ENCODE assay signal across 30 cellular contexts in the genomic region with DNA sequence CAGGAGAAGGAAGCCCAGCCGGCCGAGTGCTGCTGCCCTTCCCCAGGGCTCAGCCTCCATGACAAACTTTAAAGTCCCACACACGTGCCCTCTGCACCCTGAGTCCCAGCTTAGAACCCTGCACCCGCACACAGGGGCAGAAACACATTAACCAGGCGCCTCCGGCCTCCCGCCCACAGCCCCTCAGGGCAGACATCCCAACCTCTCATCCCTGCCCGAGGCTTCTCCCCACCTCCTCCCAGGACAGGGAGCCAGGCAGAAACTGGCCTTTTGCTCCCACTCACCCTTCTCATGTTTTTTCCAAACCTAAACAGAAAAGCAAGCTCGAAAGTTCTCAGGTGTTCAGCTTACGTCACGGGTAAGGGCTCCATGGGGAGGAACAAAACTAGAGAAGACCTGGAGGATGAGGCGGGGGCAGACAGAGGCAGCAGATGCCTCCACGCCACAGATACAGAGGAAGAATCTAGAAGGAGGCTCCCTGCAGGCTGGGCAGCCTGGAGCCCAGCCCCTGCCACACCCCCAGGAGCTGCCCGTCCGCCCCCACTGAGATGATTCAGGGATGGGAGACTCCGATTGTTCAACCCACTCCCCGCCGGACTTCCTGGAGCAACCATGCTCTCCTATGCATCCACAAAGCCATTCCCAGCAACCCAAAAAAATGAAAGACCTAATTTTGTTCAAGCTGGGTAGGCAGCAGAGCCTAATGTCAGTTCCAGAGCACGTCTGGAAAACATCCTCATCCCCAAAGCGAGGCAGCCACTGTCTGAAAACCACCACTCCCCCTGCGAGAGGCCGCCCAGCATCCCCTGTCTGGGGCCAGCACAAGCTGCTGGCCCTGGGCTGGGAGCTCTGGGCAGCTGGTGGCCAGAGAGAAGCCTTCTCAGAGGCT. TPM values are rescaled to one million over a fixed set of nuclear protein-coding genes. Genes with fewer than 3 reads are reported as not detected.
DNase-seq lines count a peak whose midpoint lies in the region; ATAC-seq, FAIRE-seq and TF ChIP-seq lines count a peak whose summit lies in the region.
"Had no signal": no experiment of that assay in that cellular context is flagged by ENCODE, and none has a peak within 500 bp of the region (broad histone marks: within the 10 kb centered on the region; RNA-seq: fewer than 3 reads in every experiment).

No MANE protein-coding gene starts in this region.

- H3K9me3 Mint-ChIP-seq in CD8-positive, alpha-beta T cell = no peaks in the 10 kb centered on the region
- H3K9me3 Mint-ChIP-seq: activated CD4-positive, alpha-beta memory T cell treated with anti-CD3 and anti-CD28 coated beads for 36 hours; activated naive CD4-positive, alpha-beta T cell treated with anti-CD3 and anti-CD28 coated beads for 36 hours; activated T-cell treated with anti-CD3 and anti-CD28 coated beads, Interleukin-2, amount 50 U/mL, for 72 hours; naive thymus-derived CD8-positive, alpha-beta T cell; stimulated activated memory B cell treated with anti-CD40 and anti-IgM and Interleukin-4, amounts not matched to agents 10 μg/mL and 1 μg/mL and 100 μg/mL, for 72 hours; T-helper 1 cell treated with Interleukin-12 subunit alpha and Interleukin-12 subunit beta and Interleukin-4 antibody, amounts not matched to agents 30 μg/mL and 1 μg/mL, for 36 hours had no signal

- no peaks in the 10 kb centered on the region for H3K36me3 ChIP-seq in HepG2 (replicated peaks in 1 of 2; ENCODE audit: control insufficient read depth in 1 of 2, insufficient read depth in 2 of 2, low read length in 2 of 2)
- no peaks in the 10 kb centered on the region for H3K36me3 ChIP-seq in right lobe of liver
- H3K36me3 ChIP-seq in iPS-15b (ENCODE audit: control insufficient read depth, insufficient read depth, low read length) = peaks cover 4% of the 10 kb centered on the region
- H3K36me3 ChIP-seq in CD8-positive, alpha-beta T cell (ENCODE audit: insufficient read depth, low read length) = no peaks in the 10 kb centered on the region
- H3K36me3 ChIP-seq: BLaER1 treated with 17β-estradiol and CSF1 and Interleukin-3, amounts not matched to agents 10 nM and 100 nM; SJSA1; upper lobe of left lung had no signal

- in situ Hi-C loops in HepG2 (cut with HindIII; ENCODE audit: extremely low pct_ligation_motif_present, low pct_unique_long_range_greater_than_20kb) = no loop called here
- in situ Hi-C loops in KBM-7 (cut with MboI; ENCODE audit: low pct_unique_long_range_greater_than_20kb, low sequenced_read_pairs) = no loop called here

- no peaks in the 10 kb centered on the region for H3K79me2 ChIP-seq in HepG2 (ENCODE audit: insufficient read depth, low read length)

- H3K36me3 Mint-ChIP-seq in CD8-positive, alpha-beta T cell = no peaks in the 10 kb centered on the region
- H3K36me3 Mint-ChIP-seq: activated CD4-positive, alpha-beta memory T cell treated with anti-CD3 and anti-CD28 coated beads for 36 hours; naive thymus-derived CD8-positive, alpha-beta T cell; stimulated activated memory B cell treated with anti-CD40 and anti-IgM and Interleukin-4, amounts not matched to agents 10 μg/mL and 1 μg/mL and 100 μg/mL, for 72 hours had no signal

- CTCF ChIA-PET in HepG2 (lab: Yijun Ruan, JAX; ENCODE audit: low intra/inter-chr PET ratio, low total read pairs) = no interaction called here
- CTCF ChIA-PET in CD8-positive, alpha-beta T cell (lab: Charles Lee) = no interaction called here

- H2AFZ ChIP-seq in HepG2 (ENCODE audit: low read length) = no peak overlapping the region

- H3K27ac ChIP-seq in HepG2 (ENCODE audit: extremely low read length, insufficient read depth, low read length) (no peak overlapping the region), right lobe of liver (no peak overlapping the region)
- no peak overlapping the region for H3K27ac ChIP-seq in CD8-positive, alpha-beta T cell (ENCODE audit: low read depth, low read length)
- H3K27ac ChIP-seq: 22Rv1; BLaER1 treated with 17β-estradiol and CSF1 and Interleukin-3, amounts not matched to agents 10 nM and 100 nM; body of pancreas; KMS-11; SJSA1; upper lobe of left lung had no signal

- no peaks in the 10 kb centered on the region for H3K4me1 Mint-ChIP-seq in CD8-positive, alpha-beta T cell (ENCODE audit: low read depth)

- H4K20me1 ChIP-seq in HepG2 (ENCODE audit: insufficient read depth, low read length) = peaks cover 19% of the 10 kb centered on the region; the same call in 1 of the 2 replicates

- H3K9ac ChIP-seq in HepG2 (ENCODE audit: insufficient read depth, low read depth, low read length) (no peak overlapping the region), iPS-15b (ENCODE audit: low read depth, low read length) (peak overlapping the region; percentile 47)
- H3K9ac ChIP-seq: BLaER1 treated with 17β-estradiol and CSF1 and Interleukin-3, amounts not matched to agents 10 nM and 100 nM; KMS-11 had no signal

- BruUV-seq in HepG2 (replicated peaks; lab: Mats Ljungman, UMichigan) = no TSS peak

- no peak for TF ChIP-seq CTCF in HepG2 (CRISPR knock-in tag; IDR thresholded peaks at IDR 0.05)
- no peak for TF ChIP-seq CTCF in right lobe of liver (IDR thresholded peaks at IDR 0.05)
- TF ChIP-seq CTCF in CD8-positive, alpha-beta T cell (IDR thresholded peaks at IDR 0.05) = no peak

- TF ChIP-seq EP300 in HepG2 (IDR thresholded peaks at IDR 0.05; ENCODE audit: low read depth in 2 of 2, low read length in 2 of 2) (no peak), HepG2 (CRISPR knock-in tag; IDR thresholded peaks at IDR 0.05; ENCODE audit: borderline replicate concordance) (no peak)

- H3K9me3 ChIP-seq in HepG2 (ENCODE audit: low read length) (no peaks in the 10 kb centered on the region), right lobe of liver (no peaks in the 10 kb centered on the region), iPS-15b (ENCODE audit: control insufficient read depth, insufficient read depth, low read length) (no peaks in the 10 kb centered on the region)
- no peaks in the 10 kb centered on the region for H3K9me3 ChIP-seq in CD8-positive, alpha-beta T cell (ENCODE audit: low read length)
- H3K9me3 ChIP-seq: BLaER1 treated with 17β-estradiol and CSF1 and Interleukin-3, amounts not matched to agents 10 nM and 100 nM; body of pancreas; SJSA1; upper lobe of left lung had no signal

- 6% methylated on average over 22 of the region's 22 CpGs for WGBS in HepG2 (ENCODE audit: low lambda C conversion rate)
- 25% methylated on average over 16 of the region's 22 CpGs for WGBS in right lobe of liver (ENCODE audit: insufficient coverage, low coverage, low lambda C conversion rate, missing lambda C conversion rate)

- POLR2A ChIA-PET in HepG2 (lab: Yijun Ruan, JAX) = no interaction called here
- POLR2A ChIA-PET in CD8-positive, alpha-beta T cell (lab: Charles Lee) = no interaction called here

- TF ChIP-seq POLR2A in HepG2 (IDR thresholded peaks at IDR 0.05; ENCODE audit: insufficient read depth in 1 of 2, low read depth in 2 of 2, low read length in 2 of 2) (no peak), right lobe of liver (IDR thresholded peaks at IDR 0.05) (no peak)

- H3K27me3 ChIP-seq in HepG2 (ENCODE audit: control insufficient read depth in 1 of 2, insufficient read depth in 2 of 2, low read length in 2 of 2) = peaks cover 60 to 92% of the 10 kb centered on the region in 2 experiments
- H3K27me3 ChIP-seq in right lobe of liver = no peaks in the 10 kb centered on the region
- H3K27me3 ChIP-seq in iPS-15b (ENCODE audit: control insufficient read depth, insufficient read depth, low read length) = no peaks in the 10 kb centered on the region
- H3K27me3 ChIP-seq in CD8-positive, alpha-beta T cell (ENCODE audit: insufficient read depth, low read length) = no peaks in the 10 kb centered on the region

- no peak overlapping the region for H3K27ac Mint-ChIP-seq in CD8-positive, alpha-beta T cell
- H3K27ac Mint-ChIP-seq: activated CD4-positive, alpha-beta memory T cell treated with anti-CD3 and anti-CD28 coated beads for 36 hours; activated naive CD4-positive, alpha-beta T cell treated with anti-CD3 and anti-CD28 coated beads for 36 hours; activated T-cell treated with anti-CD3 and anti-CD28 coated beads, Interleukin-2, amount 50 U/mL, for 72 hours; naive thymus-derived CD8-positive, alpha-beta T cell; stimulated activated memory B cell treated with anti-CD40 and anti-IgM and Interleukin-4, amounts not matched to agents 10 μg/mL and 1 μg/mL and 100 μg/mL, for 72 hours; T-helper 1 cell treated with Interleukin-12 subunit alpha and Interleukin-12 subunit beta and Interleukin-4 antibody, amounts not matched to agents 30 μg/mL and 1 μg/mL, for 36 hours had no signal

- no peak for FAIRE-seq in HepG2 (lab: Jason Lieb, UNC)
- FAIRE-seq: frontal cortex, H54 had no signal

- H3K4me3 ChIP-seq in HepG2 (replicated peaks in 1 of 3; ENCODE audit: insufficient read depth in 1 of 3, low read depth in 2 of 3, low read length in 3 of 3) (no peak overlapping the region), right lobe of liver (no peak overlapping the region), iPS-15b (ENCODE audit: low read depth, low read length) (no peak overlapping the region)
- no peak overlapping the region for H3K4me3 ChIP-seq in CD8-positive, alpha-beta T cell (ENCODE audit: low read depth, low read length)
- H3K4me3 ChIP-seq: BLaER1 treated with 17β-estradiol and CSF1 and Interleukin-3, amounts not matched to agents 10 nM and 100 nM; body of pancreas; SJSA1; upper lobe of left lung had no signal

- ATAC-seq in HepG2 (no peak), right lobe of liver (no peak), SK-N-SH treated with all-trans-retinoic acid at 6 μM for 48 hours (peak; percentile 24; the same call in 2 of the 3 replicates), GM21723 (IDR thresholded peaks at IDR 0.05; ENCODE audit: unreplicated experiment) (no peak)
- ATAC-seq in CD8-positive, alpha-beta T cell = no peak
- ATAC-seq: activated T-cell treated with anti-CD3 and anti-CD28 coated beads, Interleukin-2, amount 50 U/mL, for 72 hours; body of pancreas; left colon; naive thymus-derived CD8-positive, alpha-beta T cell; stimulated activated memory B cell treated with anti-CD40 and anti-IgM and Interleukin-4, amounts not matched to agents 10 μg/mL and 1 μg/mL and 100 μg/mL, for 72 hours had no signal

- H3K27me3 Mint-ChIP-seq in CD8-positive, alpha-beta T cell (ENCODE audit: low read depth) = peaks cover 40% of the 10 kb centered on the region

- H3K4me3 Mint-ChIP-seq in CD8-positive, alpha-beta T cell = no peak overlapping the region
- H3K4me3 Mint-ChIP-seq: activated CD4-positive, alpha-beta memory T cell treated with anti-CD3 and anti-CD28 coated beads for 36 hours; activated naive CD4-positive, alpha-beta T cell treated with anti-CD3 and anti-CD28 coated beads for 36 hours; activated T-cell treated with anti-CD3 and anti-CD28 coated beads, Interleukin-2, amount 50 U/mL, for 72 hours; naive thymus-derived CD8-positive, alpha-beta T cell; stimulated activated memory B cell treated with anti-CD40 and anti-IgM and Interleukin-4, amounts not matched to agents 10 μg/mL and 1 μg/mL and 100 μg/mL, for 72 hours; T-helper 1 cell treated with Interleukin-12 subunit alpha and Interleukin-12 subunit beta and Interleukin-4 antibody, amounts not matched to agents 30 μg/mL and 1 μg/mL, for 36 hours had no signal

- no peak overlapping the region for H3K4me2 ChIP-seq in HepG2 (ENCODE audit: low read depth, low read length)
- H3K4me2 ChIP-seq: BLaER1 treated with 17β-estradiol and CSF1 and Interleukin-3, amounts not matched to agents 10 nM and 100 nM; KMS-11 had no signal

- intact Hi-C loops in HepG2 (cut with micrococcal nuclease; ENCODE audit: unreplicated experiment) (no loop called here), right lobe of liver (cut with DNase I) (no loop called here)
- intact Hi-C loops in CD8-positive, alpha-beta T cell (cut with DNase I, micrococcal nuclease) = no loop called here

- TF ChIP-seq RAD21 in HepG2 (CRISPR knock-in tag; IDR thresholded peaks at IDR 0.05) = no peak

- no peaks in the 10 kb centered on the region for H3K4me1 ChIP-seq in HepG2 (ENCODE audit: insufficient read depth, low read length)
- no peaks in the 10 kb centered on the region for H3K4me1 ChIP-seq in right lobe of liver
- H3K4me1 ChIP-seq in iPS-15b (ENCODE audit: control insufficient read depth, insufficient read depth, low read length) = no peaks in the 10 kb centered on the region
- H3K4me1 ChIP-seq in CD8-positive, alpha-beta T cell (ENCODE audit: insufficient read depth, low read length) = no peaks in the 10 kb centered on the region
- H3K4me1 ChIP-seq: body of pancreas, SJSA1, upper lobe of left lung had no signal

- no peak for DNase-seq in HepG2 (ENCODE audit: low spot score)
- no peak for DNase-seq in right lobe of liver
- DNase-seq in KBM-7 = no peak
- DNase-seq in CD8-positive, alpha-beta T cell = no peak
- DNase-seq in activated CD4-positive, alpha-beta T cell treated with anti-CD3 and anti-CD28 coated beads for 4 hours = no peak
- DNase-seq: activated CD4-positive, alpha-beta memory T cell treated with anti-CD3 and anti-CD28 coated beads for 36 hours; activated naive CD4-positive, alpha-beta T cell treated with anti-CD3 and anti-CD28 coated beads for 36 hours; activated T-cell treated with anti-CD3 and anti-CD28 coated beads, Interleukin-2, amount 50 U/mL, for 72 hours; body of pancreas; DMS53; left colon; MM.1S; naive thymus-derived CD8-positive, alpha-beta T cell; NCI-H1417; NCI-H2081; NCI-H345 had no signal

RNA-seq across cellular contexts. Expression of a gene that starts 8.8 kb away (rescaled TPM):
- total RNA-seq in HepG2 (2016; rRNA removed; fragmentation: Illumina TruSeq; extraction: Trizol) (not detected in 2 replicates), right lobe of liver (not detected)
- not detected in 2 replicates for total RNA-seq in HepG2 (2016; cell fraction: cytosol; rRNA removed; fragmentation: Illumina TruSeq; extraction: Trizol; ENCODE audit: low read depth)
- total RNA-seq in HepG2 (2016; cell fraction: insoluble cytoplasmic fraction; rRNA removed; fragmentation: Illumina TruSeq; extraction: Trizol) = not detected in 2 replicates
- not detected in 2 replicates for total RNA-seq in HepG2 (2016; cell fraction: membrane; rRNA removed; fragmentation: Illumina TruSeq; extraction: Trizol)
- not detected in 2 replicates for total RNA-seq in HepG2 (2016; cell fraction: nucleus; rRNA removed; fragmentation: Illumina TruSeq; extraction: Trizol)
- not detected in 2 replicates for polyA plus RNA-seq in HepG2 (2011; rRNA removed)
- polyA plus RNA-seq in HepG2 (2011; cell fraction: cytosol; rRNA removed) = not detected in 2 replicates
- 0.03 and 0.10 TPM in 2 replicates for polyA plus RNA-seq in HepG2 (2011; cell fraction: nucleus; rRNA removed)
- polyA plus RNA-seq in HepG2 (2012) = not detected in 2 replicates
- not detected in 2 replicates for polyA plus RNA-seq in HepG2 (2016; cell fraction: cytosol; fragmentation: Illumina TruSeq; extraction: Trizol; ENCODE audit: low read depth)
- polyA plus RNA-seq in HepG2 (2016; cell fraction: insoluble cytoplasmic fraction; fragmentation: Illumina TruSeq; extraction: Trizol; ENCODE audit: low read depth) = not detected in 2 replicates
- not detected in 2 replicates for polyA plus RNA-seq in HepG2 (2016; cell fraction: membrane; fragmentation: Illumina TruSeq; extraction: Trizol; ENCODE audit: low read depth)
- polyA plus RNA-seq in HepG2 (2016; cell fraction: nucleus; fragmentation: Illumina TruSeq; extraction: Trizol; ENCODE audit: insufficient read depth, low read depth) = not detected in 2 replicates
- 0.02 and 1.2 TPM in 2 replicates for polyA minus RNA-seq in HepG2 (2011; rRNA and poly(A)+ RNA removed; ENCODE audit: low replicate concordance)
- polyA minus RNA-seq in HepG2 (2011; cell fraction: cytosol; rRNA and poly(A)+ RNA removed) = not detected in 2 replicates
- not detected in 2 replicates for polyA minus RNA-seq in HepG2 (2011; cell fraction: nucleus; rRNA and poly(A)+ RNA removed)
- not detected for total RNA-seq in CD8-positive, alpha-beta T cell
- total RNA-seq: activated CD4-positive, alpha-beta memory T cell treated with anti-CD3 and anti-CD28 coated beads for 36 hours; activated naive CD4-positive, alpha-beta T cell treated with anti-CD3 and anti-CD28 coated beads for 36 hours; lung microvascular endothelial cell; SJSA1 had no signal
- polyA plus RNA-seq: naive thymus-derived CD8-positive, alpha-beta T cell had no signal

RNA-seq across cellular contexts. Expression of a gene that starts 35.2 kb away (rescaled TPM):
- total RNA-seq in HepG2 (2016; rRNA removed; fragmentation: Illumina TruSeq; extraction: Trizol) = 0.36 and 0.44 TPM in 2 replicates
- 0.51 TPM in 1 of 2 replicates, not detected in the other for total RNA-seq in HepG2 (2016; cell fraction: cytosol; rRNA removed; fragmentation: Illumina TruSeq; extraction: Trizol; ENCODE audit: low read depth)
- 0.18 and 0.37 TPM in 2 replicates for total RNA-seq in HepG2 (2016; cell fraction: insoluble cytoplasmic fraction; rRNA removed; fragmentation: Illumina TruSeq; extraction: Trizol)
- total RNA-seq in HepG2 (2016; cell fraction: membrane; rRNA removed; fragmentation: Illumina TruSeq; extraction: Trizol) = 0.90 and 1.00 TPM in 2 replicates
- 0.22 and 0.47 TPM in 2 replicates for total RNA-seq in HepG2 (2016; cell fraction: nucleus; rRNA removed; fragmentation: Illumina TruSeq; extraction: Trizol)
- 0.87 and 1.8 TPM in 2 replicates for polyA plus RNA-seq in HepG2 (2011; rRNA removed)
- 1.6 and 1.7 TPM in 2 replicates for polyA plus RNA-seq in HepG2 (2011; cell fraction: cytosol; rRNA removed)
- polyA plus RNA-seq in HepG2 (2011; cell fraction: nucleus; rRNA removed) = 2.6 and 2.9 TPM in 2 replicates
- 1.0 and 4.0 TPM in 2 replicates for polyA plus RNA-seq in HepG2 (2012)
- 0.58 and 0.81 TPM in 2 replicates for polyA plus RNA-seq in HepG2 (2016; cell fraction: cytosol; fragmentation: Illumina TruSeq; extraction: Trizol; ENCODE audit: low read depth)
- polyA plus RNA-seq in HepG2 (2016; cell fraction: insoluble cytoplasmic fraction; fragmentation: Illumina TruSeq; extraction: Trizol; ENCODE audit: low read depth) = 0.54 and 1.5 TPM in 2 replicates
- polyA plus RNA-seq in HepG2 (2016; cell fraction: membrane; fragmentation: Illumina TruSeq; extraction: Trizol; ENCODE audit: low read depth) = 0.81 and 1.1 TPM in 2 replicates
- polyA plus RNA-seq in HepG2 (2016; cell fraction: nucleus; fragmentation: Illumina TruSeq; extraction: Trizol; ENCODE audit: insufficient read depth, low read depth) = 1.2 and 1.5 TPM in 2 replicates
- 1.4 and 21.5 TPM in 2 replicates for polyA minus RNA-seq in HepG2 (2011; rRNA and poly(A)+ RNA removed; ENCODE audit: low replicate concordance)
- polyA minus RNA-seq in HepG2 (2011; cell fraction: cytosol; rRNA and poly(A)+ RNA removed) = 1.1 and 3.3 TPM in 2 replicates
- 0.75 and 1.0 TPM in 2 replicates for polyA minus RNA-seq in HepG2 (2011; cell fraction: nucleus; rRNA and poly(A)+ RNA removed)
- 100 to 1,000 TPM in 2 of 6 experiments, 1 to 10 TPM in 1, under 1 TPM in 3; 0.22 to 153 (median 1.0) TPM for total RNA-seq in right lobe of liver
- total RNA-seq in CD8-positive, alpha-beta T cell = under 1 TPM; 0.42 to 0.81 TPM
- total RNA-seq: osteoblast had no signal
- polyA plus RNA-seq: naive thymus-derived CD8-positive, alpha-beta T cell had no signal

RNA-seq across cellular contexts. Expression of a gene that starts 56.9 kb away (rescaled TPM):
- 6.0 and 7.0 TPM in 2 replicates for total RNA-seq in HepG2 (2016; rRNA removed; fragmentation: Illumina TruSeq; extraction: Trizol)
- total RNA-seq in HepG2 (2016; cell fraction: cytosol; rRNA removed; fragmentation: Illumina TruSeq; extraction: Trizol; ENCODE audit: low read depth) = 21.9 and 23.8 TPM in 2 replicates
- total RNA-seq in HepG2 (2016; cell fraction: insoluble cytoplasmic fraction; rRNA removed; fragmentation: Illumina TruSeq; extraction: Trizol) = 4.3 and 5.4 TPM in 2 replicates
- 16.4 and 22.5 TPM in 2 replicates for total RNA-seq in HepG2 (2016; cell fraction: membrane; rRNA removed; fragmentation: Illumina TruSeq; extraction: Trizol)
- 5.4 and 6.2 TPM in 2 replicates for total RNA-seq in HepG2 (2016; cell fraction: nucleus; rRNA removed; fragmentation: Illumina TruSeq; extraction: Trizol)
- polyA plus RNA-seq in HepG2 (2011; rRNA removed) = 1.8 and 2.2 TPM in 2 replicates
- polyA plus RNA-seq in HepG2 (2011; cell fraction: cytosol; rRNA removed) = 2.4 and 6.2 TPM in 2 replicates
- polyA plus RNA-seq in HepG2 (2011; cell fraction: nucleus; rRNA removed) = 6.3 and 9.5 TPM in 2 replicates
- 12.0 and 18.6 TPM in 2 replicates for polyA plus RNA-seq in HepG2 (2012)
- 606 and 718 TPM in 2 replicates for polyA plus RNA-seq in HepG2 (2016; cell fraction: cytosol; fragmentation: Illumina TruSeq; extraction: Trizol; ENCODE audit: low read depth)
- 42.4 and 57.7 TPM in 2 replicates for polyA plus RNA-seq in HepG2 (2016; cell fraction: insoluble cytoplasmic fraction; fragmentation: Illumina TruSeq; extraction: Trizol; ENCODE audit: low read depth)
- 288 and 295 TPM in 2 replicates for polyA plus RNA-seq in HepG2 (2016; cell fraction: membrane; fragmentation: Illumina TruSeq; extraction: Trizol; ENCODE audit: low read depth)
- polyA plus RNA-seq in HepG2 (2016; cell fraction: nucleus; fragmentation: Illumina TruSeq; extraction: Trizol; ENCODE audit: insufficient read depth, low read depth) = 40.1 and 40.2 TPM in 2 replicates
- polyA minus RNA-seq in HepG2 (2011; rRNA and poly(A)+ RNA removed; ENCODE audit: low replicate concordance) = 8.4 and 13.9 TPM in 2 replicates
- 15.8 and 39.4 TPM in 2 replicates for polyA minus RNA-seq in HepG2 (2011; cell fraction: cytosol; rRNA and poly(A)+ RNA removed)
- 4.5 and 4.8 TPM in 2 replicates for polyA minus RNA-seq in HepG2 (2011; cell fraction: nucleus; rRNA and poly(A)+ RNA removed)
- 10 to 100 TPM; 50.2 to 99.4 (median 76.7) TPM for total RNA-seq in right lobe of liver
- total RNA-seq in CD8-positive, alpha-beta T cell = 100 to 1,000 TPM; 284 to 287 TPM
